In the genomic region with DNA sequence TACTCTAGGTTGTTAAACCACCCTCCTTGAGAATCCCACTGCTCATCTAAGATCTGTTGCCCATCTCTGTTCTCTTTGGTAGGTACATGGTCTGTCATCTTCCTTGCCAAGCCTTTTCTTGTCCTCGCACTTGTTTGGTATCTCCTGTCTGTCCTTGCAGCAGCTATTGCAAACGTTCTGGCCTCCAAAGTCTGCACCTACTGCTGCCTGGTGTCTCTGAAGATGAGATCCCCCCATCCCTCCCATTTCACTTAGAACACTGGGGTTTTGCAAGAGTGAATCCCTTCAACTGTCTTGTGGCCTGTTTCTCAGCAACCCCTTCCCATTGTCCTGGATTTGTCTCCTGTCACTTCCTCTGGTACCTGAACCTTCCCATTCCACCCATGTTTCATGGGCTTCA, we compare ENCODE assay signal across 8 cellular contexts. TPM values are rescaled to one million over a fixed set of nuclear protein-coding genes. Genes with fewer than 3 reads are reported as not detected.
"Had no signal": no experiment of that assay in that cellular context is flagged by ENCODE, and none has a peak within 500 bp of the region (broad histone marks: within the 10 kb centered on the region; RNA-seq: fewer than 3 reads in every experiment).

No MANE protein-coding gene starts in this region.

- FAIRE-seq: H1, H54, HTR-8/SVneo had no signal

- ATAC-seq: GM23338 had no signal

- DNase-seq: H9, HCEC 1CT, IMR-90 had no signal

- H3K4me2 ChIP-seq: GM23338 had no signal

- H3K4me1 Mint-ChIP-seq: GM23338, H9 had no signal

- H2AFZ ChIP-seq: GM23338 had no signal

- H3K4me3 Mint-ChIP-seq: GM23338, H9 had no signal

- H3K9me3 Mint-ChIP-seq: GM23338 had no signal

- H3K27ac Mint-ChIP-seq: GM23338, H9 had no signal

- H3K4me3 ChIP-seq: GM23338 had no signal

RNA-seq across cellular contexts. Expression of a gene that starts 0.7 kb away (rescaled TPM):
- total RNA-seq: GM23338, H1, H9, HT-29, IMR-90 had no signal
- polyA plus RNA-seq: GM23338, H1, IMR-90 had no signal

RNA-seq across cellular contexts. Expression of a gene that starts 19.4 kb away (rescaled TPM):
- total RNA-seq: H1, H9, HT-29, IMR-90 had no signal
- polyA plus RNA-seq: GM23338, IMR-90 had no signal

RNA-seq across cellular contexts. Expression of a gene that starts 40.0 kb away (rescaled TPM):
- total RNA-seq: HT-29, IMR-90 had no signal
- polyA plus RNA-seq: IMR-90 had no signal
